In the genomic region with DNA sequence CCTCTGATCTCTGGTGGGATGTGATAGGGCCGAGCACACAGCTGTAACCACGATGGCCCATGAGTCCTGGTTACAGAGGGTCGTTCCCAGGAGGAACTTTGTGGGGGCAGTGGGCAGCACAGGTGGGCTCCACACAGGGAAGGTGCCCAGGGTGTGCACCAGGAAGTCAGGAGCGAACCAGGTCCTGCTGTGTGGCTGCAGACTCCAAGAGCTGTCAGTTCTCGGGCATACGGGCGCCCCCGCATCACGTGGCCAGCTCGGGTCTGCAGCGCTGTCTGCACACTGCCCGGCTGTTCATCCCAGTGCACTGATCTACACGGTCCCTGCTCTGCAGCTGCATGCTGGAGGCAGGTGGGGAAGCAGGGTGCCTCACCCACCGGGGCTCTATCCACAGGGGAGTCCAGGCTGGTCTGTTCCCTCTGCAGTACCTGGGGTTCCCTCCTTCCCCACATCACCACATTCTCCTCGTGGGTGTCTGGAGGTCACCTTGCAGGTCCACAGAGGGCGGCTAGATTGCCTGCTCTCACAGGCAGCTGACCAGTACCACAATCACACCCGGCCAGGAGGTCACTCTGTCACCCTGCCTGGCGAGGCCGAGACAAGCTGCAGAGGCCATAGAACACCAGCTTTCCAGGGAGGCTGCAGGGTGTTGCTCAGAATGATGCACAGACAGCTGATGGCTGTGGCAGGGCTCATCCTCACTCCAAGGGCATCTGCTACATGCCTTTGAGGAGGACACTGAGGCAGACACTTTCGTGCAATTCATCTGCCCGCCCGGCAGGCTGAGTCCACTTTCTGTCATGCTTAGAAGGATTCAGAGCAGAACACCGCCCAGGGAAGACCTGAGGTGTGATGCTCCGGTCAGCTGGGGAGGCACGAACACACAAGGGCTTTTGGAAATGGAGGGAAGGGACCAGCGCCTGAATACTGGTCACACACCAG, we compare ENCODE assay signal across 2 cellular contexts.
TF ChIP-seq lines count a peak whose summit lies in the region.

No MANE protein-coding gene starts in this region.

TF ChIP-seq in SK-N-SH, 30 proteins besides CTCF, POLR2A, EP300 and RAD21:
- TF ChIP-seq FOXJ3 (CRISPR knock-in tag; IDR thresholded peaks at IDR 0.05) = no peak
- no peak for TF ChIP-seq YY1 (IDR thresholded peaks at IDR 0.05; ENCODE audit: low read depth)
- TF ChIP-seq RXRA (IDR thresholded peaks at IDR 0.05; ENCODE audit: borderline replicate concordance, low read depth) = no peak
- TF ChIP-seq NFIC (IDR thresholded peaks at IDR 0.05; ENCODE audit: borderline replicate concordance) = no peak
- TF ChIP-seq GABPA (IDR thresholded peaks at IDR 0.05; ENCODE audit: low read depth) = no peak
- TF ChIP-seq CHD2 (IDR thresholded peaks at IDR 0.05; ENCODE audit: low read length, partially characterized antibody) = no peak
- TF ChIP-seq, protein P1, sequence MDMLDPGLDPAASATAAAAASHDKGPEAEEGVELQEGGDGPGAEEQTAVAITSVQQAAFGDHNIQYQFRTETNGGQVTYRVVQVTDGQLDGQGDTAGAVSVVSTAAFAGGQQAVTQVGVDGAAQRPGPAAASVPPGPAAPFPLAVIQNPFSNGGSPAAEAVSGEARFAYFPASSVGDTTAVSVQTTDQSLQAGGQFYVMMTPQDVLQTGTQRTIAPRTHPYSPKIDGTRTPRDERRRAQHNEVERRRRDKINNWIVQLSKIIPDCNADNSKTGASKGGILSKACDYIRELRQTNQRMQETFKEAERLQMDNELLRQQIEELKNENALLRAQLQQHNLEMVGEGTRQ (IDR thresholded peaks at IDR 0.05; ENCODE audit: borderline replicate concordance, low read depth, low read length) = no peak
- TF ChIP-seq, protein P2, sequence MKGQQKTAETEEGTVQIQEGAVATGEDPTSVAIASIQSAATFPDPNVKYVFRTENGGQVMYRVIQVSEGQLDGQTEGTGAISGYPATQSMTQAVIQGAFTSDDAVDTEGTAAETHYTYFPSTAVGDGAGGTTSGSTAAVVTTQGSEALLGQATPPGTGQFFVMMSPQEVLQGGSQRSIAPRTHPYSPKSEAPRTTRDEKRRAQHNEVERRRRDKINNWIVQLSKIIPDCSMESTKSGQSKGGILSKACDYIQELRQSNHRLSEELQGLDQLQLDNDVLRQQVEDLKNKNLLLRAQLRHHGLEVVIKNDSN (IDR thresholded peaks at IDR 0.05; ENCODE audit: borderline replicate concordance, low read depth) = no peak
- no peak for TF ChIP-seq GATA2 (CRISPR knock-in tag; IDR thresholded peaks at IDR 0.05)
- TF ChIP-seq, protein P3, sequence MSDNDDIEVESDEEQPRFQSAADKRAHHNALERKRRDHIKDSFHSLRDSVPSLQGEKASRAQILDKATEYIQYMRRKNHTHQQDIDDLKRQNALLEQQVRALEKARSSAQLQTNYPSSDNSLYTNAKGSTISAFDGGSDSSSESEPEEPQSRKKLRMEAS (IDR thresholded peaks at IDR 0.05; ENCODE audit: low read depth) = no peak
- TF ChIP-seq MEF2A (IDR thresholded peaks at IDR 0.05; ENCODE audit: borderline replicate concordance, low read depth) = no peak
- TF ChIP-seq, protein P4, sequence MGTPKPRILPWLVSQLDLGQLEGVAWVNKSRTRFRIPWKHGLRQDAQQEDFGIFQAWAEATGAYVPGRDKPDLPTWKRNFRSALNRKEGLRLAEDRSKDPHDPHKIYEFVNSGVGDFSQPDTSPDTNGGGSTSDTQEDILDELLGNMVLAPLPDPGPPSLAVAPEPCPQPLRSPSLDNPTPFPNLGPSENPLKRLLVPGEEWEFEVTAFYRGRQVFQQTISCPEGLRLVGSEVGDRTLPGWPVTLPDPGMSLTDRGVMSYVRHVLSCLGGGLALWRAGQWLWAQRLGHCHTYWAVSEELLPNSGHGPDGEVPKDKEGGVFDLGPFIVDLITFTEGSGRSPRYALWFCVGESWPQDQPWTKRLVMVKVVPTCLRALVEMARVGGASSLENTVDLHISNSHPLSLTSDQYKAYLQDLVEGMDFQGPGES (IDR thresholded peaks at IDR 0.05; ENCODE audit: low read depth, low read length) = no peak
- TF ChIP-seq JUND (IDR thresholded peaks at IDR 0.05) = no peak
- TF ChIP-seq, protein P5, sequence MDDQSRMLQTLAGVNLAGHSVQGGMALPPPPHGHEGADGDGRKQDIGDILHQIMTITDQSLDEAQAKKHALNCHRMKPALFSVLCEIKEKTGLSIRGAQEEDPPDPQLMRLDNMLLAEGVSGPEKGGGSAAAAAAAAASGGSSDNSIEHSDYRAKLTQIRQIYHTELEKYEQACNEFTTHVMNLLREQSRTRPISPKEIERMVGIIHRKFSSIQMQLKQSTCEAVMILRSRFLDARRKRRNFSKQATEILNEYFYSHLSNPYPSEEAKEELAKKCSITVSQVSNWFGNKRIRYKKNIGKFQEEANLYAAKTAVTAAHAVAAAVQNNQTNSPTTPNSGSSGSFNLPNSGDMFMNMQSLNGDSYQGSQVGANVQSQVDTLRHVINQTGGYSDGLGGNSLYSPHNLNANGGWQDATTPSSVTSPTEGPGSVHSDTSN (IDR thresholded peaks at IDR 0.05) = no peak
- no peak for TF ChIP-seq TCF12 (IDR thresholded peaks at IDR 0.05)
- TF ChIP-seq NRF1 (IDR thresholded peaks at IDR 0.05; ENCODE audit: low read depth, low read length) = no peak
- TF ChIP-seq EZH2phosphoT487 (IDR thresholded peaks at IDR 0.05; ENCODE audit: borderline replicate concordance, low read depth) = no peak

TF ChIP-seq in SK-N-SH treated with all-trans-retinoic acid at 6 μM for 48 hours, 23 proteins besides CTCF, POLR2A, EP300 and RAD21:
- TF ChIP-seq ZNF565 (CRISPR knock-in tag; conservative IDR thresholded peaks at IDR 0.05; ENCODE audit: low read depth) = no peak
- no peak for TF ChIP-seq TOX (CRISPR knock-in tag; IDR thresholded peaks at IDR 0.05; ENCODE audit: borderline replicate concordance)
- TF ChIP-seq, protein P6, sequence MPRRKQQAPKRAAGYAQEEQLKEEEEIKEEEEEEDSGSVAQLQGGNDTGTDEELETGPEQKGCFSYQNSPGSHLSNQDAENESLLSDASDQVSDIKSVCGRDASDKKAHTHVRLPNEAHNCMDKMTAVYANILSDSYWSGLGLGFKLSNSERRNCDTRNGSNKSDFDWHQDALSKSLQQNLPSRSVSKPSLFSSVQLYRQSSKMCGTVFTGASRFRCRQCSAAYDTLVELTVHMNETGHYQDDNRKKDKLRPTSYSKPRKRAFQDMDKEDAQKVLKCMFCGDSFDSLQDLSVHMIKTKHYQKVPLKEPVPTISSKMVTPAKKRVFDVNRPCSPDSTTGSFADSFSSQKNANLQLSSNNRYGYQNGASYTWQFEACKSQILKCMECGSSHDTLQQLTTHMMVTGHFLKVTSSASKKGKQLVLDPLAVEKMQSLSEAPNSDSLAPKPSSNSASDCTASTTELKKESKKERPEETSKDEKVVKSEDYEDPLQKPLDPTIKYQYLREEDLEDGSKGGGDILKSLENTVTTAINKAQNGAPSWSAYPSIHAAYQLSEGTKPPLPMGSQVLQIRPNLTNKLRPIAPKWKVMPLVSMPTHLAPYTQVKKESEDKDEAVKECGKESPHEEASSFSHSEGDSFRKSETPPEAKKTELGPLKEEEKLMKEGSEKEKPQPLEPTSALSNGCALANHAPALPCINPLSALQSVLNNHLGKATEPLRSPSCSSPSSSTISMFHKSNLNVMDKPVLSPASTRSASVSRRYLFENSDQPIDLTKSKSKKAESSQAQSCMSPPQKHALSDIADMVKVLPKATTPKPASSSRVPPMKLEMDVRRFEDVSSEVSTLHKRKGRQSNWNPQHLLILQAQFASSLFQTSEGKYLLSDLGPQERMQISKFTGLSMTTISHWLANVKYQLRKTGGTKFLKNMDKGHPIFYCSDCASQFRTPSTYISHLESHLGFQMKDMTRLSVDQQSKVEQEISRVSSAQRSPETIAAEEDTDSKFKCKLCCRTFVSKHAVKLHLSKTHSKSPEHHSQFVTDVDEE (CRISPR knock-in tag; IDR thresholded peaks at IDR 0.05) = no peak
- no peak for TF ChIP-seq ZC3H10 (CRISPR knock-in tag; IDR thresholded peaks at IDR 0.05)
- TF ChIP-seq, protein P7, sequence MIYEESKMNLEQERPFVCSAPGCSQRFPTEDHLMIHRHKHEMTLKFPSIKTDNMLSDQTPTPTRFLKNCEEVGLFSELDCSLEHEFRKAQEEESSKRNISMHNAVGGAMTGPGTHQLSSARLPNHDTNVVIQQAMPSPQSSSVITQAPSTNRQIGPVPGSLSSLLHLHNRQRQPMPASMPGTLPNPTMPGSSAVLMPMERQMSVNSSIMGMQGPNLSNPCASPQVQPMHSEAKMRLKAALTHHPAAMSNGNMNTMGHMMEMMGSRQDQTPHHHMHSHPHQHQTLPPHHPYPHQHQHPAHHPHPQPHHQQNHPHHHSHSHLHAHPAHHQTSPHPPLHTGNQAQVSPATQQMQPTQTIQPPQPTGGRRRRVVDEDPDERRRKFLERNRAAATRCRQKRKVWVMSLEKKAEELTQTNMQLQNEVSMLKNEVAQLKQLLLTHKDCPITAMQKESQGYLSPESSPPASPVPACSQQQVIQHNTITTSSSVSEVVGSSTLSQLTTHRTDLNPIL (CRISPR knock-in tag; IDR thresholded peaks at IDR 0.05; ENCODE audit: low read depth) = no peak
- no peak for TF ChIP-seq PPARA (CRISPR knock-in tag; IDR thresholded peaks at IDR 0.05; ENCODE audit: borderline replicate concordance)
- TF ChIP-seq ARNTL (CRISPR knock-in tag; IDR thresholded peaks at IDR 0.05; ENCODE audit: borderline replicate concordance, low read depth) = no peak
- no peak for TF ChIP-seq ZFP3 (CRISPR knock-in tag; IDR thresholded peaks at IDR 0.05)
- no peak for TF ChIP-seq BACH2 (CRISPR knock-in tag; IDR thresholded peaks at IDR 0.05; ENCODE audit: borderline replicate concordance)
- no peak for TF ChIP-seq ESRRG (CRISPR knock-in tag; IDR thresholded peaks at IDR 0.05)
